ENCODE assay signal across 18 cellular contexts in genomic region chr13:30486230-30487074, GRCh38. TPM values are rescaled to one million over a fixed set of nuclear protein-coding genes. Genes with fewer than 3 reads are reported as not detected.
DNase-seq lines count a peak whose midpoint lies in the region; ATAC-seq and TF ChIP-seq lines count a peak whose summit lies in the region.
"Had no signal": no experiment of that assay in that cellular context is flagged by ENCODE, and none has a peak within 500 bp of the region (broad histone marks: within the 10 kb centered on the region; RNA-seq: fewer than 3 reads in every experiment).

No MANE protein-coding gene starts in this region.

- H4K5ac ChIP-seq in H9 (ENCODE audit: insufficient read length, low read depth, low read length) = no peak overlapping the region

- H3K18ac ChIP-seq in H9 (ENCODE audit: insufficient read length, low read depth, low read length) = no peak overlapping the region

- no peak overlapping the region for H4K8ac ChIP-seq in H9 (replicated peaks; ENCODE audit: insufficient read length, low read depth, low read length)

- H3K36me3 Mint-ChIP-seq in H9 (ENCODE audit: insufficient read depth in 1 of 3, low read depth in 3 of 3) = no peaks in the 10 kb centered on the region
- H3K36me3 Mint-ChIP-seq: activated CD4-positive, alpha-beta memory T cell treated with anti-CD3 and anti-CD28 coated beads for 36 hours; activated naive CD8-positive, alpha-beta T cell treated with anti-CD3 and anti-CD28 coated beads, Interleukin-2, amount 10 ng/mL, durations not matched to agents 7 days and 5 days had no signal

- H3K27ac Mint-ChIP-seq in H9 = peak overlapping the region in 1 of 3 experiments; percentile 63; a peak in 2 of 7 replicates
- H3K27ac Mint-ChIP-seq: activated CD4-positive, alpha-beta memory T cell treated with anti-CD3 and anti-CD28 coated beads for 36 hours; activated naive CD8-positive, alpha-beta T cell treated with anti-CD3 and anti-CD28 coated beads, Interleukin-2, amount 10 ng/mL, durations not matched to agents 7 days and 5 days; activated T-cell treated with anti-CD3 and anti-CD28 coated beads, Interleukin-2, amount 50 U/mL, for 72 hours had no signal

- no peak overlapping the region for H3K23ac ChIP-seq in H9 (ENCODE audit: insufficient read length, low read depth, low read length)

- intact Hi-C loops in prostate gland (cut with DNase I) = no loop called here

- H4K91ac ChIP-seq in H9 (ENCODE audit: insufficient read length, low read depth, low read length) = no peak overlapping the region

- H3K14ac ChIP-seq in H9 (ENCODE audit: insufficient read depth, low read length) = no peak overlapping the region

- no peaks in the 10 kb centered on the region for H4K20me1 ChIP-seq in H9 (ENCODE audit: control insufficient read depth, insufficient read depth, insufficient read length)

- H3K36me3 ChIP-seq in prostate gland = no peaks in the 10 kb centered on the region
- H3K36me3 ChIP-seq: spleen had no signal

- no peak overlapping the region for H2AFZ ChIP-seq in H9 (ENCODE audit: low read length)
- H2AFZ ChIP-seq: parathyroid adenoma had no signal

- H3K27me3 ChIP-seq in H9 (ENCODE audit: insufficient read depth, low read length) = no peaks in the 10 kb centered on the region
- H3K27me3 ChIP-seq in prostate gland (replicated peaks; ENCODE audit: insufficient read depth) = no peaks in the 10 kb centered on the region
- H3K27me3 ChIP-seq: spleen had no signal

- H3K9me3 Mint-ChIP-seq in H9 = no peaks in the 10 kb centered on the region
- H3K9me3 Mint-ChIP-seq: activated CD4-positive, alpha-beta memory T cell treated with anti-CD3 and anti-CD28 coated beads for 36 hours; activated naive CD8-positive, alpha-beta T cell treated with anti-CD3 and anti-CD28 coated beads, Interleukin-2, amount 10 ng/mL, durations not matched to agents 7 days and 5 days; activated T-cell treated with anti-CD3 and anti-CD28 coated beads, Interleukin-2, amount 50 U/mL, for 72 hours had no signal

- H3K4me3 ChIP-seq in prostate gland (peak overlapping the region in 1 of 2 donors; percentile 13), coronary artery (no peak overlapping the region)
- H3K4me3 ChIP-seq: spleen had no signal

- H3K4me2 ChIP-seq in H9 (ENCODE audit: insufficient read depth, insufficient read length, low read length) = no peak overlapping the region

- H3K23me2 ChIP-seq in H9 (ENCODE audit: insufficient read length, low read depth, low read length, poor library complexity, severe bottlenecking) = no peaks in the 10 kb centered on the region

- H3K27ac ChIP-seq in H9 (ENCODE audit: insufficient read length, low read depth, low read length) (no peak overlapping the region), VCaP (peak overlapping the region; percentile 62), prostate gland (peak overlapping the region; percentile 73 to 74), coronary artery (no peak overlapping the region)
- H3K27ac ChIP-seq: parathyroid adenoma, spleen had no signal

- H3K4me1 ChIP-seq in H9 (ENCODE audit: insufficient read depth, low read length) (no peaks in the 10 kb centered on the region; the same call in 1 of the 2 replicates), prostate gland (replicated peaks) (peaks cover 4% of the 10 kb centered on the region)
- H3K4me1 ChIP-seq: parathyroid adenoma, spleen had no signal

- H2AK5ac ChIP-seq in H9 (ENCODE audit: insufficient read length, low read length) = no peak overlapping the region

- no peak overlapping the region for H2BK12ac ChIP-seq in H9 (ENCODE audit: insufficient read length, low read depth, low read length)

- no peak overlapping the region for H2BK120ac ChIP-seq in H9 (ENCODE audit: low read depth, low read length, poor library complexity, severe bottlenecking)

- H2BK15ac ChIP-seq in H9 (ENCODE audit: low read depth, low read length) = no peak overlapping the region

- H3K9me3 ChIP-seq in H9 (ENCODE audit: control insufficient read depth, low read depth, low read length) = no peaks in the 10 kb centered on the region
- no peaks in the 10 kb centered on the region for H3K9me3 ChIP-seq in prostate gland
- H3K9me3 ChIP-seq: spleen had no signal

- ATAC-seq in GM21367 (IDR thresholded peaks at IDR 0.05; ENCODE audit: unreplicated experiment) (no peak), HG02759 (IDR thresholded peaks at IDR 0.05; ENCODE audit: unreplicated experiment) (no peak)
- ATAC-seq: activated T-cell treated with anti-CD3 and anti-CD28 coated beads, Interleukin-2, amount 50 U/mL, for 72 hours; stimulated activated naive CD8-positive, alpha-beta T cell treated with anti-CD3 and anti-CD28 coated beads, Interleukin-15, Interleukin-2, amounts not matched to agents 100 U/mL and 50 U/mL, for 24 hours had no signal

- H2BK20ac ChIP-seq in H9 (ENCODE audit: low read depth, low read length, poor library complexity, severe bottlenecking) = no peak overlapping the region

- H2BK5ac ChIP-seq in H9 (ENCODE audit: insufficient read length, low read length) = no peak overlapping the region

- TF ChIP-seq POLR2A in prostate gland (IDR thresholded peaks at IDR 0.05) = no peak

- no peak overlapping the region for H3K4me3 Mint-ChIP-seq in H9
- H3K4me3 Mint-ChIP-seq: activated CD4-positive, alpha-beta memory T cell treated with anti-CD3 and anti-CD28 coated beads for 36 hours; activated naive CD8-positive, alpha-beta T cell treated with anti-CD3 and anti-CD28 coated beads, Interleukin-2, amount 10 ng/mL, durations not matched to agents 7 days and 5 days; activated T-cell treated with anti-CD3 and anti-CD28 coated beads, Interleukin-2, amount 50 U/mL, for 72 hours had no signal

- H3K9ac ChIP-seq in H9 (ENCODE audit: extremely low read depth, insufficient read length, low read length) = no peak overlapping the region
- H3K9ac ChIP-seq: parathyroid adenoma had no signal

- H3K4ac ChIP-seq in H9 (ENCODE audit: low read depth, low read length) = no peak overlapping the region

- WGBS in H9 (ENCODE audit: extremely low coverage, insufficient read length, low lambda C conversion rate) = no CpG with 5 or more reads among the region's 11 CpGs
- WGBS in prostate gland = 45% methylated on average over 11 of the region's 11 CpGs

- DNase-seq in H9 (peak; percentile 40), islet precursor cell (peak; percentile 93), prostate gland (ENCODE audit: low spot score) (peak; percentile 93), HCEC 1CT (no peak), coronary artery (ENCODE audit: low spot score) (no peak)
- DNase-seq: activated CD4-positive, alpha-beta memory T cell treated with anti-CD3 and anti-CD28 coated beads for 36 hours; activated naive CD8-positive, alpha-beta T cell treated with anti-CD3 and anti-CD28 coated beads, Interleukin-2, amount 10 ng/mL, durations not matched to agents 7 days and 5 days; activated T-cell treated with anti-CD3 and anti-CD28 coated beads, Interleukin-2, amount 50 U/mL, for 72 hours; cerebellar nuclear complex; KBM-7; NCI-H1105 treated with DMSO at 0.1 percent for 48 hours; NCI-H446; spleen; stimulated activated naive CD8-positive, alpha-beta T cell treated with anti-CD3 and anti-CD28 coated beads, Interleukin-15, Interleukin-2, amounts not matched to agents 100 U/mL and 50 U/mL, for 24 hours had no signal

- H3K79me2 ChIP-seq in H9 (ENCODE audit: insufficient read depth, low read length) = no peaks in the 10 kb centered on the region
- H3K79me2 ChIP-seq: parathyroid adenoma had no signal

- peaks cover 12% of the 10 kb centered on the region in 2 experiments for H3K4me1 Mint-ChIP-seq in H9
- H3K4me1 Mint-ChIP-seq: activated naive CD8-positive, alpha-beta T cell treated with anti-CD3 and anti-CD28 coated beads, Interleukin-2, amount 10 ng/mL, durations not matched to agents 7 days and 5 days had no signal

- no peak overlapping the region for H3K56ac ChIP-seq in H9 (ENCODE audit: insufficient read length, low read depth, low read length)

- TF ChIP-seq CTCF in H9 (conservative IDR thresholded peaks at IDR 0.05) (no peak), VCaP (conservative IDR thresholded peaks at IDR 0.05) (no peak), prostate gland (IDR thresholded peaks at IDR 0.05) (no peak), coronary artery (IDR thresholded peaks at IDR 0.05) (no peak)

- H3K27me3 Mint-ChIP-seq in H9 (ENCODE audit: low read depth) = no peaks in the 10 kb centered on the region
- H3K27me3 Mint-ChIP-seq: activated CD4-positive, alpha-beta memory T cell treated with anti-CD3 and anti-CD28 coated beads for 36 hours had no signal

- no peak overlapping the region for H3T11ph ChIP-seq in H9 (ENCODE audit: low read length)

- no peaks in the 10 kb centered on the region for H3K79me1 ChIP-seq in H9 (ENCODE audit: insufficient read depth, low read depth, low read length, poor library complexity, severe bottlenecking)

RNA-seq across cellular contexts. Expression of gene HMGB1, which starts 20.7 kb away (rescaled TPM):
- total RNA-seq in H9 (2021) (682 and 688 TPM in 2 replicates), prostate gland (100 to 1,000 TPM; 264 to 274 TPM)

Comparison
In these comparisons a context has a peak if more than half of its experiments do, and no peak if none do; other contexts are left out.
1. DNase-seq: peak in H9 (single experiment), islet precursor cell (single experiment) and prostate gland (single experiment); none in HCEC 1CT (single experiment) and coronary artery (single experiment).
2. H3K27ac ChIP-seq: peak in VCaP (single experiment) and prostate gland (2 of 2); none in H9 (single experiment) and coronary artery (0 of 2).